17 cellular contexts compared by ENCODE assay signal in the genomic region with DNA sequence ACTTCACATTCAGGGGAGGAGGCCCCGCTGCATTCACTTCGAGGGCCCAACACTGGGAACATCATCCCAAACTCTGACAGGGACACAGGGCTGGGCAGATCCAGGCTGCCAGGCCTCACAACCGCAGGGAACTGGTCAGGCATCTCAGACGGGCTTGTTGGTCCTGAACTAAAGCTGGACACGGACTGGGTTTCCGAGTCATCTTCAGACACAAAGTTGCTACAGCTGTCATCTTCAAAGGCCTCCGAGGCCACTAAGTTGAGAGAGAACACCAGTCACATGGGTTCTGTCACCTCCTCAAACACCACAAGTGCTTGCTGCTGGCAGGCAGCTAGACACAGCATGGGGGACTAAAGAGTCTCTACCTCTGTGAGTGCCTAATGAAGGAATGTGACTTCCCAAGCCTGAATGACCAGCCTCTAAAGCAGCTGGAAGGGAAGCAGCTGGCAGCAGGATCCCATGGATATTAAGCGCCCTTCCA. TPM values are rescaled to one million over a fixed set of nuclear protein-coding genes. Genes with fewer than 3 reads are reported as not detected.
DNase-seq lines count a peak whose midpoint lies in the region; ATAC-seq and TF ChIP-seq lines count a peak whose summit lies in the region.
"Had no signal": no experiment of that assay in that cellular context is flagged by ENCODE, and none has a peak within 500 bp of the region (broad histone marks: within the 10 kb centered on the region; RNA-seq: fewer than 3 reads in every experiment).

No MANE protein-coding gene starts in this region.

- no peaks in the 10 kb centered on the region for H3K27me3 Mint-ChIP-seq in activated CD4-positive, alpha-beta T cell treated with anti-CD3 and anti-CD28 coated beads, Interleukin-2, amount 10 ng/mL, durations not matched to agents 24 days and 14 days
- no peaks in the 10 kb centered on the region for H3K27me3 Mint-ChIP-seq in brain
- no peaks in the 10 kb centered on the region for H3K27me3 Mint-ChIP-seq in mesothelial cell of epicardium (ENCODE audit: low read depth)
- H3K27me3 Mint-ChIP-seq in neural progenitor cell (ENCODE audit: insufficient read depth, low read depth): peaks cover 5% of the 10 kb centered on the region

- H3K27ac ChIP-seq in subcutaneous abdominal adipose tissue (ENCODE audit: low read depth, low read length) (peak overlapping the region; percentile 33), neural progenitor cell (no peak overlapping the region)
- H3K27ac ChIP-seq: foreskin keratinocyte, pancreas had no signal

- intact Hi-C loops in activated CD4-positive, alpha-beta T cell treated with anti-CD3 and anti-CD28 coated beads, Interleukin-2, amount 10 ng/mL, durations not matched to agents 24 days and 14 days (cut with micrococcal nuclease): no loop called here

- peaks cover 67% of the 10 kb centered on the region for H3K36me3 Mint-ChIP-seq in activated CD4-positive, alpha-beta T cell treated with anti-CD3 and anti-CD28 coated beads, Interleukin-2, amount 10 ng/mL, durations not matched to agents 24 days and 14 days (ENCODE audit: low read depth)
- H3K36me3 Mint-ChIP-seq in brain (peaks cover 62% of the 10 kb centered on the region), mesothelial cell of epicardium (peaks cover 44% of the 10 kb centered on the region), neural progenitor cell (peaks cover 48% of the 10 kb centered on the region)

- H3K4me1 Mint-ChIP-seq in activated CD4-positive, alpha-beta T cell treated with anti-CD3 and anti-CD28 coated beads, Interleukin-2, amount 10 ng/mL, durations not matched to agents 24 days and 14 days: peaks cover 8% of the 10 kb centered on the region
- H3K4me1 Mint-ChIP-seq in brain: peaks cover 11% of the 10 kb centered on the region
- H3K4me1 Mint-ChIP-seq in mesothelial cell of epicardium: no peaks in the 10 kb centered on the region
- H3K4me1 Mint-ChIP-seq in neural progenitor cell: no peaks in the 10 kb centered on the region

- H4K20me1 ChIP-seq in neural progenitor cell (ENCODE audit: low read depth): no peaks in the 10 kb centered on the region

- H3K36me3 ChIP-seq in subcutaneous abdominal adipose tissue (ENCODE audit: control insufficient read depth in 5 of 5, insufficient read depth in 5 of 5, low read length in 5 of 5) (peaks cover 38 to 91% (median 86%) of the 10 kb centered on the region in 5 donors), neural progenitor cell (peaks cover 7% of the 10 kb centered on the region)

- H3K79me2 ChIP-seq in neural progenitor cell (ENCODE audit: low read depth): no peaks in the 10 kb centered on the region

- H3K4me3 Mint-ChIP-seq in activated CD4-positive, alpha-beta T cell treated with anti-CD3 and anti-CD28 coated beads, Interleukin-2, amount 10 ng/mL, durations not matched to agents 24 days and 14 days: no peak overlapping the region
- H3K4me3 Mint-ChIP-seq in brain (no peak overlapping the region), mesothelial cell of epicardium (no peak overlapping the region), neural progenitor cell (no peak overlapping the region)

- no peak for ATAC-seq in GM19467 (IDR thresholded peaks at IDR 0.05; ENCODE audit: unreplicated experiment)
- ATAC-seq: foreskin keratinocyte had no signal

- H3K27ac Mint-ChIP-seq in activated CD4-positive, alpha-beta T cell treated with anti-CD3 and anti-CD28 coated beads, Interleukin-2, amount 10 ng/mL, durations not matched to agents 24 days and 14 days: no peak overlapping the region
- peak overlapping the region in 3 of 5 experiments; percentile 67 to 90 (median 74) for H3K27ac Mint-ChIP-seq in brain
- peak overlapping the region; percentile 27 for H3K27ac Mint-ChIP-seq in mesothelial cell of epicardium
- no peak overlapping the region for H3K27ac Mint-ChIP-seq in neural progenitor cell

- no peaks in the 10 kb centered on the region for H3K9me3 Mint-ChIP-seq in activated CD4-positive, alpha-beta T cell treated with anti-CD3 and anti-CD28 coated beads, Interleukin-2, amount 10 ng/mL, durations not matched to agents 24 days and 14 days
- H3K9me3 Mint-ChIP-seq in brain (peaks cover 0 to 2% (median 0%) of the 10 kb centered on the region in 5 experiments), mesothelial cell of epicardium (no peaks in the 10 kb centered on the region), neural progenitor cell (no peaks in the 10 kb centered on the region)

- H3K4me1 ChIP-seq in subcutaneous abdominal adipose tissue (ENCODE audit: control insufficient read depth in 5 of 5, insufficient read depth in 5 of 5, low read length in 5 of 5) (peaks cover 0 to 27% (median 7%) of the 10 kb centered on the region in 5 donors), neural progenitor cell (no peaks in the 10 kb centered on the region)
- H3K4me1 ChIP-seq: Caco-2, foreskin keratinocyte, pancreas had no signal

- TF ChIP-seq CTCF in brain (conservative IDR thresholded peaks at IDR 0.05): no peak
- no peak for TF ChIP-seq CTCF in mesothelial cell of epicardium (IDR thresholded peaks at IDR 0.05; ENCODE audit: unreplicated experiment)
- TF ChIP-seq CTCF in neural progenitor cell (IDR thresholded peaks at IDR 0.05): no peak

- H3K4me3 ChIP-seq in subcutaneous abdominal adipose tissue (ENCODE audit: low read depth in 1 of 5, low read length in 5 of 5) (no peak overlapping the region), neural progenitor cell (no peak overlapping the region)
- H3K4me3 ChIP-seq: MG63, pancreas, tibial nerve had no signal

- H3K27me3 ChIP-seq in subcutaneous abdominal adipose tissue (ENCODE audit: control insufficient read depth in 5 of 5, insufficient read depth in 4 of 5, low read length in 5 of 5) (no peaks in the 10 kb centered on the region), neural progenitor cell (no peaks in the 10 kb centered on the region)
- H3K27me3 ChIP-seq: foreskin keratinocyte, MG63, pancreas, tibial nerve had no signal

- H3K9me3 ChIP-seq in subcutaneous abdominal adipose tissue (ENCODE audit: control insufficient read depth in 5 of 5, low read length in 5 of 5): no peaks in the 10 kb centered on the region
- no peaks in the 10 kb centered on the region for H3K9me3 ChIP-seq in neural progenitor cell (ENCODE audit: low read depth)
- H3K9me3 ChIP-seq: Caco-2, MG63, pancreas, tibial nerve had no signal

- H3F3A ChIP-seq in neural progenitor cell (ENCODE audit: low read depth): peaks cover 3% of the 10 kb centered on the region

- H3K4me2 ChIP-seq in neural progenitor cell: no peak overlapping the region

- DNase-seq in activated CD4-positive, alpha-beta T cell treated with anti-CD3 and anti-CD28 coated beads, Interleukin-2, amount 10 ng/mL, durations not matched to agents 24 days and 14 days: peak; percentile 56
- DNase-seq in activated CD4-positive, alpha-beta T cell treated with anti-CD3 and anti-CD28 coated beads, Interleukin-2, amount 50 U/mL, for 4 hours: no peak
- DNase-seq in mesothelial cell of epicardium (ENCODE audit: low spot score in 2 of 2, unreplicated experiment in 2 of 2) (no peak), DMS53 (lab: John Stamatoyannopoulos, UW) (no peak), neural progenitor cell (ENCODE audit: low spot score) (no peak)
- DNase-seq: Caco-2, foreskin keratinocyte, mesendoderm, MG63, NCI-H2171, pancreas, SHP77, T-helper 9 cell had no signal

- no peak overlapping the region for H2AFZ ChIP-seq in neural progenitor cell (replicated peaks)

- H3K9ac ChIP-seq in subcutaneous abdominal adipose tissue (ENCODE audit: low read length in 5 of 5) (peak overlapping the region in 1 of 5 donors; percentile 2), neural progenitor cell (no peak overlapping the region)

RNA-seq across cellular contexts. Expression of gene CAPN7, which starts 50.9 kb away (rescaled TPM):
- total RNA-seq in activated CD4-positive, alpha-beta T cell treated with anti-CD3 and anti-CD28 coated beads, Interleukin-2, amount 10 ng/mL, durations not matched to agents 24 days and 14 days: 25.4 and 29.9 TPM in 2 replicates
- 5.8 TPM for polyA plus RNA-seq in brain (ENCODE audit: insufficient read depth, low read depth, low replicate concordance)
- total RNA-seq in mesothelial cell of epicardium (41.7 to 44.6 TPM (median 42.4 TPM) in 3 replicates), neural progenitor cell (ENCODE audit: low replicate concordance) (32.7 and 57.7 TPM in 2 replicates)

Comparison
In these comparisons a context has a peak if more than half of its experiments do, and no peak if none do; other contexts are left out.
1. H3K27ac Mint-ChIP-seq: peak in brain (3 of 5) and mesothelial cell of epicardium (single experiment); none in activated CD4-positive, alpha-beta T cell treated with anti-CD3 and anti-CD28 coated beads, Interleukin-2, amount 10 ng/mL, durations not matched to agents 24 days and 14 days (single experiment) and neural progenitor cell (single experiment).